Comparison of ENCODE assay signal across 8 cellular contexts in genomic region chr15:75368689-75369239, GRCh38. TPM values are rescaled to one million over a fixed set of nuclear protein-coding genes. Genes with fewer than 3 reads are reported as not detected.
A peak's percentile ranks its signal among the peaks of the same experiment; 100 is the strongest.
DNase-seq lines count a peak whose midpoint lies in the region; ATAC-seq and TF ChIP-seq lines count a peak whose summit lies in the region.

No MANE protein-coding gene starts in this region.

- H3K27ac ChIP-seq in layer of hippocampus (ENCODE audit: low read depth, low read length) (peak overlapping the region; percentile 93), thyroid gland (peak overlapping the region; percentile 88 to 95 (median 91))

- 5 to 6% methylated on average over 20 to 23 of the region's 23 CpGs for WGBS in thyroid gland, 2 donors

- ATAC-seq in HG03097 (IDR thresholded peaks at IDR 0.05; ENCODE audit: low FRiP score, unreplicated experiment) = peak; percentile 1

- TF ChIP-seq POLR2A in thyroid gland (IDR thresholded peaks at IDR 0.05) = no peak

- no peaks in the 10 kb centered on the region for H3K9me3 ChIP-seq in thyroid gland

- H3K27me3 ChIP-seq in layer of hippocampus (ENCODE audit: control insufficient read depth, insufficient read depth, low read length) (no peaks in the 10 kb centered on the region), thyroid gland (no peaks in the 10 kb centered on the region)

- DNase-seq in GM12864 (ENCODE audit: low read depth) = no peak
- DNase-seq in astrocyte of the cerebellum (ENCODE audit: low read depth) = no peak
- DNase-seq in thyroid gland = peak in 1 of 2 donors; percentile 23
- DNase-seq in iPS-NIHi11 (ENCODE audit: low spot score) = no peak
- DNase-seq in NCI-H1694 treated with DMSO at 0.1 percent for 48 hours (lab: John Stamatoyannopoulos, UW) = no peak
- DNase-seq in NCI-H2171 treated with DMSO at 0.1 percent for 48 hours (lab: John Stamatoyannopoulos, UW) = no peak

- H3K36me3 ChIP-seq in thyroid gland = peaks cover 18 to 45% of the 10 kb centered on the region in 2 donors

- in situ Hi-C loops in astrocyte of the cerebellum (cut with HindIII; ENCODE audit: low sequenced_read_pairs) = no loop called here

- intact Hi-C loops in thyroid gland (cut with DNase I) = loop anchor here (5.0 to 10.0 kb wide), 3 partner anchors 84 to 314 kb away; partner anchors contain the start of gene SIN3A

- peaks cover 13 to 18% of the 10 kb centered on the region in 2 donors for H3K4me1 ChIP-seq in thyroid gland

- TF ChIP-seq CTCF in GM12864 (IDR thresholded peaks at IDR 0.05; ENCODE audit: low read depth, low read length, missing control alignments) (no peak), astrocyte of the cerebellum (IDR thresholded peaks at IDR 0.05; ENCODE audit: low read depth, low read length, missing control alignments) (peak; percentile 5), thyroid gland (IDR thresholded peaks at IDR 0.05) (no peak)

- peak overlapping the region; percentile 72 for H3K4me3 ChIP-seq in GM12864 (ENCODE audit: low read depth, low read length)
- peak overlapping the region; percentile 87 for H3K4me3 ChIP-seq in astrocyte of the cerebellum (ENCODE audit: low read depth, low read length)
- H3K4me3 ChIP-seq in thyroid gland (replicated peaks in 1 of 3) = peak overlapping the region; percentile 58 to 88 (median 87)

RNA-seq across cellular contexts. Expression of gene MAN2C1, which starts 0.4 kb away (rescaled TPM):
- total RNA-seq in thyroid gland = 100 to 1,000 TPM; 200 to 357 (median 226) TPM

RNA-seq across cellular contexts. Expression of gene NEIL1, which starts 21.9 kb away (rescaled TPM):
- 10 to 100 TPM; 25.2 to 71.9 (median 48.8) TPM for total RNA-seq in thyroid gland

RNA-seq across cellular contexts. Expression of gene COMMD4, which starts 32.9 kb away (rescaled TPM):
- total RNA-seq in thyroid gland = 10 to 100 TPM; 58.1 to 83.6 (median 61.1) TPM
